ENCODE assay signal across 11 cellular contexts in genomic region chr1:200307755-200308066, GRCh38.
DNase-seq lines count a peak whose midpoint lies in the region; ATAC-seq, FAIRE-seq and TF ChIP-seq lines count a peak whose summit lies in the region.
"Had no signal": no experiment of that assay in that cellular context is flagged by ENCODE, and none has a peak within 500 bp of the region (broad histone marks: within the 10 kb centered on the region; RNA-seq: fewer than 3 reads in every experiment).

No MANE protein-coding gene starts in this region.

- TF ChIP-seq RAD21 in A549 (conservative IDR thresholded peaks at IDR 0.05 in 1 of 2, IDR thresholded peaks at IDR 0.05 in 1 of 2): no peak

- TF ChIP-seq CTCF in A549 (IDR thresholded peaks at IDR 0.05) (peak; percentile 18; the same call in 1 of the 3 replicates), KMS-11 (conservative IDR thresholded peaks at IDR 0.05; ENCODE audit: low read depth, low read length) (peak; percentile 51; the same call in 1 of the 2 replicates), RWPE1 (conservative IDR thresholded peaks at IDR 0.05; ENCODE audit: low read depth) (peak; percentile 49), glutamatergic neuron (IDR thresholded peaks at IDR 0.05; ENCODE audit: partially characterized antibody, unreplicated experiment) (peak; percentile 60), testis (IDR thresholded peaks at IDR 0.05) (peak in 1 of 3 experiments; percentile 19)

- H3K9me3 Mint-ChIP-seq in glutamatergic neuron (ENCODE audit: unreplicated experiment): peaks cover 7% of the 10 kb centered on the region
- no peaks in the 10 kb centered on the region for H3K9me3 Mint-ChIP-seq in activated T-cell treated with anti-CD3 and anti-CD28 coated beads, Interleukin-2, amount 50 U/mL, for 24 hours

- H3K36me3 ChIP-seq in KMS-11 (ENCODE audit: insufficient read depth) (no peaks in the 10 kb centered on the region), testis (ENCODE audit: low read depth, missing control alignments) (no peaks in the 10 kb centered on the region)

- H3K27ac ChIP-seq in A549: 0 out of 6 replicates have a peak overlapping the region, but pooled peaks have one; percentile 16 to 45
- H3K27ac ChIP-seq in KMS-11: no peak overlapping the region
- no peak overlapping the region for H3K27ac ChIP-seq in RWPE1
- no peak overlapping the region for H3K27ac ChIP-seq in testis
- H3K27ac ChIP-seq: C4-2B had no signal

- H3K27me3 ChIP-seq in KMS-11 (ENCODE audit: insufficient read depth, low read depth) (no peaks in the 10 kb centered on the region), testis (no peaks in the 10 kb centered on the region)

- no peak for ATAC-seq in A549
- no peak for ATAC-seq in GM18868 (IDR thresholded peaks at IDR 0.05; ENCODE audit: unreplicated experiment)
- ATAC-seq in HG02970 (IDR thresholded peaks at IDR 0.05; ENCODE audit: low FRiP score, unreplicated experiment): no peak

- H3K4me3 ChIP-seq in A549 (no peak overlapping the region), KMS-11 (IDR thresholded peaks at IDR 0.05; ENCODE audit: insufficient read depth, low read depth, low read length) (no peak overlapping the region), testis (no peak overlapping the region)

- CTCF ChIA-PET in A549 (lab: Yijun Ruan, JAX): interaction anchor here (0.6 to 3.2 kb wide), 19 partner anchors 8 to 623 kb away, joined by 3 to 20 read pairs (median 4); no protein-coding TSS in a partner anchor
- CTCF ChIA-PET in RWPE1 (lab: Yijun Ruan, JAX): interaction anchor here (0.5 to 2.5 kb wide), 13 partner anchors 11 to 436 kb away, joined by 3 to 7 read pairs (median 4); no protein-coding TSS in a partner anchor

- no peak for TF ChIP-seq EP300 in A549 (IDR thresholded peaks at IDR 0.05)

- no peaks in the 10 kb centered on the region for H3K79me2 ChIP-seq in KMS-11 (ENCODE audit: insufficient read depth, low read depth)

- no peak overlapping the region for H3K9ac ChIP-seq in KMS-11

- peaks cover 10% of the 10 kb centered on the region; the same call in 2 of the 3 replicates for H3K4me1 ChIP-seq in A549
- H3K4me1 ChIP-seq in KMS-11 (ENCODE audit: low read depth, poor library complexity, severe bottlenecking): peaks cover 27% of the 10 kb centered on the region
- H3K4me1 ChIP-seq in testis: no peaks in the 10 kb centered on the region

- WGBS in A549 (ENCODE audit: missing lambda C conversion rate): 22% methylated on average over 2 of the region's 2 CpGs
- WGBS in testis, 2 donors: 54 to 67% methylated on average over 2 of the region's 2 CpGs

- no peak overlapping the region for H3K4me2 ChIP-seq in A549
- no peak overlapping the region for H3K4me2 ChIP-seq in KMS-11

- H3K9me3 ChIP-seq in A549 (no peaks in the 10 kb centered on the region), testis (no peaks in the 10 kb centered on the region)

- H2AFZ ChIP-seq in KMS-11 (ENCODE audit: low read depth): no peak overlapping the region

- H4K20me1 ChIP-seq in KMS-11 (ENCODE audit: insufficient read depth): no peaks in the 10 kb centered on the region

- TF ChIP-seq POLR2A in A549 (IDR thresholded peaks at IDR 0.05; ENCODE audit: low read length) (no peak), testis (IDR thresholded peaks at IDR 0.05) (no peak)

- H3K36me3 Mint-ChIP-seq in glutamatergic neuron (ENCODE audit: unreplicated experiment): no peaks in the 10 kb centered on the region
- no peaks in the 10 kb centered on the region for H3K36me3 Mint-ChIP-seq in activated T-cell treated with anti-CD3 and anti-CD28 coated beads, Interleukin-2, amount 50 U/mL, for 24 hours (ENCODE audit: low read depth)

- peaks cover 2% of the 10 kb centered on the region for H3K27me3 Mint-ChIP-seq in glutamatergic neuron (ENCODE audit: unreplicated experiment)
- peaks cover 6% of the 10 kb centered on the region for H3K27me3 Mint-ChIP-seq in activated T-cell treated with anti-CD3 and anti-CD28 coated beads, Interleukin-2, amount 50 U/mL, for 24 hours

- no peaks in the 10 kb centered on the region for H3K4me1 Mint-ChIP-seq in glutamatergic neuron (ENCODE audit: low read depth, unreplicated experiment)
- H3K4me1 Mint-ChIP-seq in activated T-cell treated with anti-CD3 and anti-CD28 coated beads, Interleukin-2, amount 50 U/mL, for 24 hours (ENCODE audit: low read depth): peaks cover 18% of the 10 kb centered on the region

- FAIRE-seq in A549 (lab: Jason Lieb, UNC): no peak

- no peak overlapping the region for H3K4me3 Mint-ChIP-seq in glutamatergic neuron (ENCODE audit: unreplicated experiment)
- no peak overlapping the region for H3K4me3 Mint-ChIP-seq in activated T-cell treated with anti-CD3 and anti-CD28 coated beads, Interleukin-2, amount 50 U/mL, for 24 hours

- intact Hi-C loops in testis (cut with DNase I; ENCODE audit: low total_unique reads): no loop called here

- POLR2A ChIA-PET in A549 (lab: Yijun Ruan, JAX): no interaction called here
- POLR2A ChIA-PET in RWPE1 (lab: Yijun Ruan, JAX; ENCODE audit: low non-redundant PET): no interaction called here

- DNase-seq in A549 (ENCODE audit: low read depth in 1 of 2, low spot score in 1 of 2) (no peak), RWPE1 (ENCODE audit: low spot score) (no peak), glutamatergic neuron (no peak), testis (no peak)
- no peak for DNase-seq in activated T-cell treated with anti-CD3 and anti-CD28 coated beads, Interleukin-2, amount 50 U/mL, for 24 hours
- DNase-seq: 8988T, NCI-H1694 had no signal

- H3K27ac Mint-ChIP-seq in glutamatergic neuron (ENCODE audit: unreplicated experiment): no peak overlapping the region
- no peak overlapping the region for H3K27ac Mint-ChIP-seq in activated T-cell treated with anti-CD3 and anti-CD28 coated beads, Interleukin-2, amount 50 U/mL, for 24 hours

TF ChIP-seq in A549, 52 proteins besides CTCF, POLR2A, EP300 and RAD21:
- TF ChIP-seq SREBF2 (IDR thresholded peaks at IDR 0.05) (no peak), ZNF302 (CRISPR knock-in tag; IDR thresholded peaks at IDR 0.05) (no peak), RFX5 (IDR thresholded peaks at IDR 0.05) (no peak), HEYL (CRISPR knock-in tag; IDR thresholded peaks at IDR 0.05) (no peak), ZSCAN20 (CRISPR knock-in tag; IDR thresholded peaks at IDR 0.05) (no peak), FOSB (CRISPR knock-in tag; IDR thresholded peaks at IDR 0.05) (no peak), FOXS1 (CRISPR knock-in tag; IDR thresholded peaks at IDR 0.05) (no peak), HOXB5 (CRISPR knock-in tag; IDR thresholded peaks at IDR 0.05) (no peak), MYC (IDR thresholded peaks at IDR 0.05; ENCODE audit: borderline replicate concordance, low read length) (no peak), HDAC2 (IDR thresholded peaks at IDR 0.05) (no peak), KDM5A (IDR thresholded peaks at IDR 0.05) (no peak), FOSL2 (IDR thresholded peaks at IDR 0.05) (no peak), FOSL2 (CRISPR knock-in tag; IDR thresholded peaks at IDR 0.05) (no peak), KDM1A (IDR thresholded peaks at IDR 0.05; ENCODE audit: low read depth) (no peak)
- TF ChIP-seq, protein P1, sequence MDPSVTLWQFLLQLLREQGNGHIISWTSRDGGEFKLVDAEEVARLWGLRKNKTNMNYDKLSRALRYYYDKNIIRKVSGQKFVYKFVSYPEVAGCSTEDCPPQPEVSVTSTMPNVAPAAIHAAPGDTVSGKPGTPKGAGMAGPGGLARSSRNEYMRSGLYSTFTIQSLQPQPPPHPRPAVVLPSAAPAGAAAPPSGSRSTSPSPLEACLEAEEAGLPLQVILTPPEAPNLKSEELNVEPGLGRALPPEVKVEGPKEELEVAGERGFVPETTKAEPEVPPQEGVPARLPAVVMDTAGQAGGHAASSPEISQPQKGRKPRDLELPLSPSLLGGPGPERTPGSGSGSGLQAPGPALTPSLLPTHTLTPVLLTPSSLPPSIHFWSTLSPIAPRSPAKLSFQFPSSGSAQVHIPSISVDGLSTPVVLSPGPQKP (IDR thresholded peaks at IDR 0.05; ENCODE audit: low read depth, low read length): no peak

Comparison
In these comparisons a context has a peak if more than half of its experiments do, and no peak if none do; other contexts are left out.
1. H3K27ac ChIP-seq: peak in A549 (2 of 2); none in KMS-11 (single experiment), RWPE1 (single experiment) and testis (0 of 2).